In genomic region chr13:110331362-110331761, GRCh38 we compare ENCODE assay signal across 1 cellular context.
TF ChIP-seq lines count a peak whose summit lies in the region.

No MANE protein-coding gene starts in this region.

TF ChIP-seq in WTC11, 78 proteins besides CTCF, POLR2A, EP300 and RAD21 (continued from another document):
- TF ChIP-seq ATF3 (CRISPR knock-in tag; conservative IDR thresholded peaks at IDR 0.05) (no peak), TCF7 (CRISPR knock-in tag; IDR thresholded peaks at IDR 0.05; ENCODE audit: low read depth) (no peak), RELA (CRISPR knock-in tag; IDR thresholded peaks at IDR 0.05; ENCODE audit: borderline replicate concordance) (no peak), ZNF263 (CRISPR knock-in tag; IDR thresholded peaks at IDR 0.05; ENCODE audit: low read depth) (no peak), AR (CRISPR knock-in tag; IDR thresholded peaks at IDR 0.05) (no peak), NR3C1 (CRISPR knock-in tag; conservative IDR thresholded peaks at IDR 0.05; ENCODE audit: low read depth) (no peak), E2F4 (CRISPR knock-in tag; IDR thresholded peaks at IDR 0.05; ENCODE audit: borderline replicate concordance, low read depth) (no peak)
